Comparison of ENCODE assay signal across 1 cellular context in the genomic region with DNA sequence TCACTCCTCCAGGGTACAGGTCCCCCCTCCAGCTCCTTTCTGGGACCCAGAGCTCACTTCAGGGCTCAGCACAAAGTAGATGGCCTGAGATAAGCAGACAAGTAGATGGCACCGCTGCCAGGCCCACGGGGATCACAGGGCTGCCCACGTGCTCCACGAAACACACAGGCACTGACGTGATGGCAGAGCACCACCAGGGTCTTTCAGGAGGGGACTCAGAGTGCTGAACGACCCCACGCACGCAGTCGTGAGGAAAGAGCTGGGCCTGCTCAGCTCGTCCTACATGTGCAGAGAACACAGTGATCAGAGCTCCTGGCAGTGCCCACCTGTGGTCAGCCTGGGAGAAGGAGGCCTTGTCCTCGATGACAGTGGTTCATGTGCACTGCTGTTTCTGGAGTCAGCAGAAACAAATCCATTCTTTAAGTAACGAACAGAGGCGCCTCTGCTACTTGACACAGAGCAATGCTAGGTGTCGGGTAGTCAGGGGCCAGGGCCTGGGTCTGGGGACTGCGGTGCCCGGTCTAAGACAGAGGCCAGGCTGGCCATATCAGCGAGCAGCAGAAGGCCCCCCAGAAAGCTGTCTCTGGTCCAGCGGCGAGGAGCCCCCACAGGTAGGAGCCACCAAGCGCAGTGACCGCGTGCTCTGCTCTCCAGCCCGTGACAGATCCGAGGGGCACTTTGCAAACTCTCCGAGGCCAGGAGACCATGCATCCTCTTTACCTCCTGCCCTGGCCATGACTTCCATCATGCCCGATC.
TF ChIP-seq lines count a peak whose summit lies in the region.

No MANE protein-coding gene starts in this region.

TF ChIP-seq in HepG2, 621 proteins besides CTCF, POLR2A, EP300 and RAD21 (continued from another document):
- TF ChIP-seq, protein P1, sequence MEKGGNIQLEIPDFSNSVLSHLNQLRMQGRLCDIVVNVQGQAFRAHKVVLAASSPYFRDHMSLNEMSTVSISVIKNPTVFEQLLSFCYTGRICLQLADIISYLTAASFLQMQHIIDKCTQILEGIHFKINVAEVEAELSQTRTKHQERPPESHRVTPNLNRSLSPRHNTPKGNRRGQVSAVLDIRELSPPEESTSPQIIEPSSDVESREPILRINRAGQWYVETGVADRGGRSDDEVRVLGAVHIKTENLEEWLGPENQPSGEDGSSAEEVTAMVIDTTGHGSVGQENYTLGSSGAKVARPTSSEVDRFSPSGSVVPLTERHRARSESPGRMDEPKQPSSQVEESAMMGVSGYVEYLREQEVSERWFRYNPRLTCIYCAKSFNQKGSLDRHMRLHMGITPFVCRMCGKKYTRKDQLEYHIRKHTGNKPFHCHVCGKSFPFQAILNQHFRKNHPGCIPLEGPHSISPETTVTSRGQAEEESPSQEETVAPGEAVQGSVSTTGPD (CRISPR knock-in tag; IDR thresholded peaks at IDR 0.05), result no peak
- TF ChIP-seq THYN1 (CRISPR knock-in tag; IDR thresholded peaks at IDR 0.05; ENCODE audit: borderline replicate concordance, low read depth) (no peak), HCFC1 (IDR thresholded peaks at IDR 0.05; ENCODE audit: low read depth, low read length) (no peak)
- TF ChIP-seq, protein P2, sequence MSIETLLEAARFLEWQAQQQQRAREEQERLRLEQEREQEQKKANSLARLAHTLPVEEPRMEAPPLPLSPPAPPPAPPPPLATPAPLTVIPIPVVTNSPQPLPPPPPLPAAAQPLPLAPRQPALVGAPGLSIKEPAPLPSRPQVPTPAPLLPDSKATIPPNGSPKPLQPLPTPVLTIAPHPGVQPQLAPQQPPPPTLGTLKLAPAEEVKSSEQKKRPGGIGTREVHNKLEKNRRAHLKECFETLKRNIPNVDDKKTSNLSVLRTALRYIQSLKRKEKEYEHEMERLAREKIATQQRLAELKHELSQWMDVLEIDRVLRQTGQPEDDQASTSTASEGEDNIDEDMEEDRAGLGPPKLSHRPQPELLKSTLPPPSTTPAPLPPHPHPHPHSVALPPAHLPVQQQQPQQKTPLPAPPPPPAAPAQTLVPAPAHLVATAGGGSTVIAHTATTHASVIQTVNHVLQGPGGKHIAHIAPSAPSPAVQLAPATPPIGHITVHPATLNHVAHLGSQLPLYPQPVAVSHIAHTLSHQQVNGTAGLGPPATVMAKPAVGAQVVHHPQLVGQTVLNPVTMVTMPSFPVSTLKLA (IDR thresholded peaks at IDR 0.05), result peak; percentile 65
